In the genomic region with DNA sequence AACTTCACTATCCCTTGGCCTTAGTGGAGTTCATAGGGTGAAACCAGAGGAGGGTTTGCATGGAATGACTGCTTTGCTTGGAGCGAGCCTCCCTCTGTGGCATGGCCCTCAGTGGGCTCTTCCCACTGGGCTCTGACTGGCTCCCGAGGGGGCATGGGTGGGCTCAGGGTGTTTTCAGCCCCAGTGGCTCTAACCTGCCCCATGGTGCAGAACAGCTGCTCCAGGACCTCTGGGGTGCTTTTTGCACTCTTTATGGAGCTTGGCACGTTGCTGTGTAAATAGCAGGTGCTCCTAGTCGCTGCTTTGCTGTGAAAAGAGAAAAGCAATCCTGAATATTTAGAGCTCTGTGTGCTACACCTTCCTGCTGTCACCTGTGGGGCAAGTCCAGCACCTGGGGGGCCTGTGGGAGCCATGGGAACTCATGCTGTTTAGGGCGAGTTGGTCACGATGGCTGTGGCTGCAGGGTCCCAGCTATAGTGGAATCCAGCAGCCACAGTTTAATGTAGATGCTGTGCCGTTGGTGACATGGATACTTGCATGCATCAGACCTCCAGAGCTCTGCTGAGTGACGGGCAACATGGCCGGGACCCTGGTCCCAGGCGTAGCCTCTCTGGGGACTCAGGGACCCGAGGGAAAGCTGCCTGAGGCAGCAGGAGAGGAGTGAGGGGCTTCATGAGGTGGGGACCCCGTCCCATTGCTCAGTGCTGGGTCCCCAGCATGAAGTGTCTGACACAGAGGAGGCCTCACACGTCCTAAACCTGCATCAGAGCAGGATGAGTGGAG, we compare ENCODE assay signal across 8 cellular contexts.
"Had no signal": no experiment of that assay in that cellular context is flagged by ENCODE, and none has a peak within 500 bp of the region (broad histone marks: within the 10 kb centered on the region; RNA-seq: fewer than 3 reads in every experiment).

No MANE protein-coding gene starts in this region.

- H3K36me3 ChIP-seq: lower lobe of right lung, sigmoid colon had no signal

- H3K27ac ChIP-seq: coronary artery, lower lobe of right lung, sigmoid colon had no signal

- H3K4me1 ChIP-seq: sigmoid colon had no signal

- H3K9me3 ChIP-seq: lower lobe of right lung, sigmoid colon had no signal

- H3K27me3 ChIP-seq: sigmoid colon had no signal

- DNase-seq: activated CD4-positive, alpha-beta T cell treated with anti-CD3 and anti-CD28 coated beads, Interleukin-2, amount 10 ng/mL, durations not matched to agents 7 days and 5 days; activated naive CD4-positive, alpha-beta T cell; activated naive CD8-positive, alpha-beta T cell treated with anti-CD3 and anti-CD28 coated beads, Interleukin-2, amount 10 ng/mL, durations not matched to agents 7 days and 5 days; foreskin fibroblast; lower lobe of right lung; stimulated activated CD4-positive, alpha-beta T cell treated with anti-CD3 and anti-CD28 coated beads, Interleukin-2, amount 100 ng/mL, for 24 hours had no signal

- H3K4me3 ChIP-seq: coronary artery, lower lobe of right lung, sigmoid colon had no signal
